In the genomic region with DNA sequence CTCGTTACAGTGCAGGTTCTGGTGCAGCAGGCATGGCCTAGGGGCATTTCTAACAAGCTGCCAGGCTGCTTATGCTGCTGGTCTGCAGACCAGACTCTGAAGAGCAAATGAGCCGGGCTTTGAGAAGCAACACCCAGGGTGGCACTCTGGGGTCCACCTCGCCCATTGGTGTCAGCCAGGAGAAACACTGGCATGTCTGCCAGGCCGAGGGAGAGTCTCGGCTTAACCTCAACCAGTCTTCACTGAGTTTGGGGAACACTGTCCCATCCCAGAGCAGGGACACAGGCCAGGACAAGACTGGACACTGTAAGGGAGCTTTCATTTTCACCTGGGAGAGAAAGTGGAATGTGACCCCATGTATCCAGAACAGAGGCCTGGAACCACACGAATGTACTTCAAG, we compare ENCODE assay signal across 28 cellular contexts.
"Had no signal": no experiment of that assay in that cellular context is flagged by ENCODE, and none has a peak within 500 bp of the region (broad histone marks: within the 10 kb centered on the region; RNA-seq: fewer than 3 reads in every experiment).

No MANE protein-coding gene starts in this region.

- H3K36me3 Mint-ChIP-seq: naive thymus-derived CD4-positive, alpha-beta T cell; natural killer cell; neural progenitor cell; stimulated activated effector memory CD8-positive, alpha-beta T cell treated with anti-CD3 and anti-CD28 coated beads, Interleukin-12 subunit alpha, Interleukin-12 subunit beta, amount 100 ng/mL, for 72 hours; stimulated activated naive B cell treated with anti-CD40 and anti-IgM and Interleukin-4, amounts not matched to agents 10 μg/mL and 1 μg/mL and 100 μg/mL, for 72 hours had no signal

- H3K27me3 Mint-ChIP-seq: progenitor cell of endocrine pancreas; stimulated activated naive B cell treated with anti-CD40 and anti-IgM and Interleukin-4, amounts not matched to agents 10 μg/mL and 1 μg/mL and 100 μg/mL, for 72 hours had no signal

- H3K9ac ChIP-seq: neural progenitor cell, parathyroid adenoma had no signal

- H3K4me3 Mint-ChIP-seq: naive thymus-derived CD4-positive, alpha-beta T cell; natural killer cell; nephron; neural progenitor cell; stimulated activated effector memory CD8-positive, alpha-beta T cell treated with anti-CD3 and anti-CD28 coated beads, Interleukin-12 subunit alpha, Interleukin-12 subunit beta, amount 100 ng/mL, for 72 hours; stimulated activated naive B cell treated with anti-CD40 and anti-IgM and Interleukin-4, amounts not matched to agents 10 μg/mL and 1 μg/mL and 100 μg/mL, for 72 hours; stimulated activated naive CD8-positive, alpha-beta T cell treated with anti-CD3 and anti-CD28 coated beads, Interleukin-15, Interleukin-2, amounts not matched to agents 100 ng/mL and 50 ng/mL, for 24 hours had no signal

- H3K4me2 ChIP-seq: neural progenitor cell had no signal

- H2AFZ ChIP-seq: neural progenitor cell, parathyroid adenoma had no signal

- H3K4me3 ChIP-seq: neural progenitor cell, ovary, psoas muscle, right lobe of liver, sigmoid colon, stomach, thoracic aorta, thyroid gland, tibial nerve, upper lobe of left lung, vagina had no signal

- DNase-seq: naive thymus-derived CD4-positive, alpha-beta T cell; natural killer cell; nucleus accumbens; ovary; psoas muscle; right lobe of liver; sigmoid colon; small intestine; stimulated activated CD4-positive, alpha-beta T cell treated with anti-CD3 and anti-CD28 coated beads, Interleukin-15, amount 100 ng/mL, for 24 hours; stimulated activated CD4-positive, alpha-beta T cell treated with anti-CD3 and anti-CD28 coated beads, Interleukin-2, amount 100 ng/mL, for 24 hours; stimulated activated CD4-positive, alpha-beta T cell treated with anti-CD3 and anti-CD28 coated beads, Interleukin-2, amount 100 ng/mL, for 48 hours; stimulated activated CD4-positive, alpha-beta T cell treated with anti-CD3 and anti-CD28 coated beads, Interleukin-4, amount 100 ng/mL, for 24 hours; stimulated activated naive B cell treated with anti-CD40 and anti-IgM and Interleukin-4, amounts not matched to agents 10 μg/mL and 1 μg/mL and 100 μg/mL, for 72 hours; stimulated activated naive CD4-positive, alpha-beta T cell treated with Interleukin-2 at 50 U/mL for 16 hours; stomach; thyroid gland; trophoblast cell; upper lobe of left lung had no signal

- H3K36me3 ChIP-seq: neural progenitor cell, neutrophil, ovary, right lobe of liver, thoracic aorta had no signal

- H3K9me3 Mint-ChIP-seq: naive thymus-derived CD4-positive, alpha-beta T cell; natural killer cell; nephron; neural progenitor cell; stimulated activated effector memory CD8-positive, alpha-beta T cell treated with anti-CD3 and anti-CD28 coated beads, Interleukin-12 subunit alpha, Interleukin-12 subunit beta, amount 100 ng/mL, for 72 hours; stimulated activated naive B cell treated with anti-CD40 and anti-IgM and Interleukin-4, amounts not matched to agents 10 μg/mL and 1 μg/mL and 100 μg/mL, for 72 hours; stimulated activated naive CD8-positive, alpha-beta T cell treated with anti-CD3 and anti-CD28 coated beads, Interleukin-15, Interleukin-2, amounts not matched to agents 100 ng/mL and 50 ng/mL, for 24 hours had no signal

- H3K4me1 ChIP-seq: parathyroid adenoma, right lobe of liver, stomach had no signal

- H3K27ac Mint-ChIP-seq: naive thymus-derived CD4-positive, alpha-beta T cell; natural killer cell; nephron; neural progenitor cell; stimulated activated effector memory CD8-positive, alpha-beta T cell treated with anti-CD3 and anti-CD28 coated beads, Interleukin-12 subunit alpha, Interleukin-12 subunit beta, amount 100 ng/mL, for 72 hours; stimulated activated naive B cell treated with anti-CD40 and anti-IgM and Interleukin-4, amounts not matched to agents 10 μg/mL and 1 μg/mL and 100 μg/mL, for 72 hours; stimulated activated naive CD8-positive, alpha-beta T cell treated with anti-CD3 and anti-CD28 coated beads, Interleukin-15, Interleukin-2, amounts not matched to agents 100 ng/mL and 50 ng/mL, for 24 hours had no signal

- H3K4me1 Mint-ChIP-seq: naive thymus-derived CD4-positive, alpha-beta T cell; natural killer cell; stimulated activated effector memory CD8-positive, alpha-beta T cell treated with anti-CD3 and anti-CD28 coated beads, Interleukin-12 subunit alpha, Interleukin-12 subunit beta, amount 100 ng/mL, for 72 hours had no signal

- H3K27me3 ChIP-seq: neural progenitor cell, neutrophil, ovary, right lobe of liver, sigmoid colon, stomach, thyroid gland, tibial nerve, upper lobe of left lung, vagina had no signal

- ATAC-seq: naive thymus-derived CD4-positive, alpha-beta T cell; natural killer cell; psoas muscle; right lobe of liver; stimulated activated effector memory CD8-positive, alpha-beta T cell treated with anti-CD3 and anti-CD28 coated beads, Interleukin-12 subunit alpha, Interleukin-12 subunit beta, amount 100 ng/mL, for 72 hours; stimulated activated naive B cell treated with anti-CD40 and anti-IgM and Interleukin-4, amounts not matched to agents 10 μg/mL and 1 μg/mL and 100 μg/mL, for 72 hours had no signal

- H3K27ac ChIP-seq: neural progenitor cell, neutrophil, ovary, parathyroid adenoma, psoas muscle, right lobe of liver, sigmoid colon, stomach, thoracic aorta, thyroid gland, tibial nerve, upper lobe of left lung, vagina had no signal

- H3K9me3 ChIP-seq: neutrophil, ovary, psoas muscle, right lobe of liver, sigmoid colon, stomach, thoracic aorta, thyroid gland, tibial nerve, upper lobe of left lung, vagina had no signal
